In the genomic region with DNA sequence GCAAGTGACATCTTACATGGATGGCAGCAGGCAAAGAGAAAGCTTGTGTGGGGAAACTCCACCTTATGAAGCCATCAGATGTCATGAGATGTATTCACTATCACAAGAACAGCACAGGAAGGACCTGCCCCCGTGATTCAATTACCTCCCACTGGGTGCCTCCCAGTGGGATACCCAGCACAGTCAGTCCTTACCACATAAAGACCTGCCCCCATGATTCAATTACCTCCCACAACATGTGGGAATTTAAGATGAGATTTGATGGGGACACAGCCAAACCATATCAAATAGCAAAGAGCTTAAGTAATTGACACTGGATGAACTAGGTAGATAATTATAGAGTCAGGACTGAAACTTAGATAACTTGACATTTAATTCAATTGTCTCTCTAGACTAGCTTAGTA, we compare ENCODE assay signal across 18 cellular contexts.
DNase-seq lines count a peak whose midpoint lies in the region; ATAC-seq lines count a peak whose summit lies in the region.
"Had no signal": no experiment of that assay in that cellular context is flagged by ENCODE, and none has a peak within 500 bp of the region (broad histone marks: within the 10 kb centered on the region; RNA-seq: fewer than 3 reads in every experiment).

No MANE protein-coding gene starts in this region.

- DNase-seq in NCI-H2171 treated with DMSO at 0.1 percent for 48 hours (lab: John Stamatoyannopoulos, UW): peak; percentile 15
- DNase-seq in NCI-H2171 (lab: John Stamatoyannopoulos, UW): no peak
- peak; percentile 54 for DNase-seq in SK-MEL-5 (ENCODE audit: low read depth, low spot score)
- DNase-seq in head of caudate nucleus: peak in 29 of 42 donors; percentile 9 to 73 (median 42)
- no peak for DNase-seq in activated CD8-positive, alpha-beta memory T cell treated with anti-CD3 and anti-CD28 coated beads for 24 hours
- DNase-seq in UCSD-AML1 (lab: John Stamatoyannopoulos, UW; ENCODE audit: unreplicated experiment): no peak
- DNase-seq: 8988T; activated T-cell treated with anti-CD3 and anti-CD28 coated beads for 4 hours; amygdala; mammary epithelial cell; naive B cell; NCI-H1694 treated with DMSO at 0.1 percent for 48 hours; NCI-H446; stimulated activated CD4-positive, alpha-beta T cell treated with anti-CD3 and anti-CD28 coated beads, Interleukin-2, amount 100 ng/mL, for 48 hours; stomach had no signal

- no peak for ATAC-seq in HG03097 (IDR thresholded peaks at IDR 0.05; ENCODE audit: low FRiP score, unreplicated experiment)
- no peak for ATAC-seq in HG03457 (IDR thresholded peaks at IDR 0.05; ENCODE audit: unreplicated experiment)
- ATAC-seq: HepG2 had no signal

- in situ Hi-C loops in SK-MEL-5 (cut with HindIII; ENCODE audit: low pct_unique_long_range_greater_than_20kb, low sequenced_read_pairs): no loop called here

- intact Hi-C loops in head of caudate nucleus (cut with DNase I): no loop called here

Comparison
In these comparisons a context has a peak if more than half of its experiments do, and no peak if none do; other contexts are left out.
1. DNase-seq: peak in NCI-H2171 treated with DMSO at 0.1 percent for 48 hours (single experiment), SK-MEL-5 (single experiment) and head of caudate nucleus (29 of 42); none in NCI-H2171 (single experiment), activated CD8-positive, alpha-beta memory T cell treated with anti-CD3 and anti-CD28 coated beads for 24 hours (single experiment) and UCSD-AML1 (single experiment).